ENCODE assay signal across 20 cellular contexts in the genomic region with DNA sequence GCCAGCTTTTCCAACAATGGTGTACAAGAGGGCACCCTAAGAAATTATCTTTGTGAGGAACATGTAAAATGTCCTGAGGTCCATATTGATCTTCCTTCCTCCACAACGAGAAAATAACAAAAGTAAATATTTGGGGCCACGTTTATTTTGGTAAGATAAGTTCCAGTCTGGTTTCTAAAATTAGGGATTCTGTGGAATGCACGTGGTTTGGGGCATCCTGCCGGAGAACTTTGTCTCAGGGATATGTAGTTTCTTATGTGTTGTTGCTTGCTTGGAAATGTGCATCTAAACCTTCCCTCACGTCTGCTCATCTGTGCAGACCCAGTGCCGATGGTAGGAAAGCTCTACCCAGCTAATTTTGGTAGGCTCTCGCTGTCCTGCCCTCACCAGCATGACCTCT.
DNase-seq lines count a peak whose midpoint lies in the region; ATAC-seq and TF ChIP-seq lines count a peak whose summit lies in the region.
"Had no signal": no experiment of that assay in that cellular context is flagged by ENCODE, and none has a peak within 500 bp of the region (broad histone marks: within the 10 kb centered on the region; RNA-seq: fewer than 3 reads in every experiment).

No MANE protein-coding gene starts in this region.

- no peak overlapping the region for H3K4ac ChIP-seq in trophoblast cell (ENCODE audit: low read depth, low read length)

- no peak for DNase-seq in heart left ventricle
- no peak for DNase-seq in Right ventricle myocardium inferior (ENCODE audit: missing footprints)
- DNase-seq in left ventricle myocardium superior: no peak
- no peak for DNase-seq in trophoblast cell
- DNase-seq in vagina (ENCODE audit: extremely low spot score in 2 of 2): no peak
- DNase-seq in stimulated activated naive B cell treated with anti-CD40 and anti-IgM and Interleukin-4, amounts not matched to agents 10 μg/mL and 1 μg/mL and 100 μg/mL, for 72 hours: no peak
- no peak for DNase-seq in hepatocyte (ENCODE audit: low spot score)
- DNase-seq: activated CD8-positive, alpha-beta T cell treated with anti-CD3 and anti-CD28 coated beads, Interleukin-2, amount 10 ng/mL, durations not matched to agents 7 days and 5 days; amygdala; CD4-positive, alpha-beta memory T cell; effector CD4-positive, alpha-beta T cell; NCI-H1417; NCI-H446 treated with DMSO at 0.1 percent for 48 hours; small intestine; stimulated activated naive CD4-positive, alpha-beta T cell had no signal

- no peak overlapping the region for H2AFZ ChIP-seq in trophoblast cell (ENCODE audit: insufficient read depth, low read length, poor library complexity)
- H2AFZ ChIP-seq in hepatocyte: no peak overlapping the region

- no peak overlapping the region for H2AK5ac ChIP-seq in trophoblast cell (ENCODE audit: low read length)

- H3K9me3 ChIP-seq in heart left ventricle: peaks cover 0 to 8% (median 0%) of the 10 kb centered on the region in 12 donors
- H3K9me3 ChIP-seq in trophoblast cell (ENCODE audit: insufficient read depth, low read depth, low read length): no peaks in the 10 kb centered on the region
- no peaks in the 10 kb centered on the region for H3K9me3 ChIP-seq in vagina
- H3K9me3 ChIP-seq in hepatocyte (ENCODE audit: low read depth): no peaks in the 10 kb centered on the region
- H3K9me3 ChIP-seq: SJSA1 had no signal

- H3K27ac Mint-ChIP-seq in stimulated activated naive B cell treated with anti-CD40 and anti-IgM and Interleukin-4, amounts not matched to agents 10 μg/mL and 1 μg/mL and 100 μg/mL, for 72 hours: no peak overlapping the region
- H3K27ac Mint-ChIP-seq: activated CD8-positive, alpha-beta T cell treated with anti-CD3 and anti-CD28 coated beads, Interleukin-2, amount 10 ng/mL, durations not matched to agents 7 days and 5 days; CD4-positive, alpha-beta memory T cell; natural killer cell treated with Interleukin-12 subunit alpha and Interleukin-12 subunit beta and Interleukin-15 and Interleukin-18, amount 100 ng/mL, for 72 hours had no signal

- no peak for ATAC-seq in heart left ventricle
- ATAC-seq in Right ventricle myocardium inferior: no peak
- ATAC-seq in left ventricle myocardium superior: peak; percentile 3
- ATAC-seq in GM19328 (IDR thresholded peaks at IDR 0.05; ENCODE audit: unreplicated experiment): no peak
- no peak for ATAC-seq in stimulated activated naive B cell treated with anti-CD40 and anti-IgM and Interleukin-4, amounts not matched to agents 10 μg/mL and 1 μg/mL and 100 μg/mL, for 72 hours (replicated peaks)
- ATAC-seq: activated CD8-positive, alpha-beta T cell treated with anti-CD3 and anti-CD28 coated beads, Interleukin-2, amount 10 ng/mL, durations not matched to agents 7 days and 5 days; GM12878; K562 had no signal

- no peak overlapping the region for H4K91ac ChIP-seq in trophoblast cell (ENCODE audit: low read depth, low read length)

- peaks cover 0 to 3% of the 10 kb centered on the region in 2 donors for H3K4me1 Mint-ChIP-seq in stimulated activated naive B cell treated with anti-CD40 and anti-IgM and Interleukin-4, amounts not matched to agents 10 μg/mL and 1 μg/mL and 100 μg/mL, for 72 hours
- H3K4me1 Mint-ChIP-seq: CD4-positive, alpha-beta memory T cell had no signal

- no peak overlapping the region for H4K8ac ChIP-seq in trophoblast cell (ENCODE audit: low read depth, low read length)

- H3K79me2 ChIP-seq in trophoblast cell (ENCODE audit: control insufficient read depth, insufficient read depth, low read length, poor library complexity) (no peaks in the 10 kb centered on the region), hepatocyte (peaks cover 61% of the 10 kb centered on the region)

- no peak overlapping the region for H4K12ac ChIP-seq in trophoblast cell (ENCODE audit: low read depth, low read length)

- H3K14ac ChIP-seq in trophoblast cell (ENCODE audit: low read length): no peak overlapping the region

- no peaks in the 10 kb centered on the region for H4K20me1 ChIP-seq in hepatocyte (ENCODE audit: insufficient read depth, poor library complexity, severe bottlenecking)

- no peaks in the 10 kb centered on the region for H3K36me3 Mint-ChIP-seq in stimulated activated naive B cell treated with anti-CD40 and anti-IgM and Interleukin-4, amounts not matched to agents 10 μg/mL and 1 μg/mL and 100 μg/mL, for 72 hours
- H3K36me3 Mint-ChIP-seq: CD4-positive, alpha-beta memory T cell; natural killer cell treated with Interleukin-12 subunit alpha and Interleukin-12 subunit beta and Interleukin-15 and Interleukin-18, amount 100 ng/mL, for 72 hours had no signal

- H3K36me3 ChIP-seq in heart left ventricle (no peaks in the 10 kb centered on the region), trophoblast cell (ENCODE audit: control insufficient read depth in 1 of 2, insufficient read depth in 2 of 2, low read length in 2 of 2) (no peaks in the 10 kb centered on the region), vagina (no peaks in the 10 kb centered on the region), hepatocyte (replicated peaks; ENCODE audit: insufficient read depth, low read depth) (no peaks in the 10 kb centered on the region)
- H3K36me3 ChIP-seq: SJSA1 had no signal

- TF ChIP-seq CTCF in heart left ventricle (IDR thresholded peaks at IDR 0.05) (no peak), vagina (IDR thresholded peaks at IDR 0.05) (no peak), hepatocyte (IDR thresholded peaks at IDR 0.05; ENCODE audit: poor library complexity) (no peak)

- peak overlapping the region; percentile 25 for H3K18ac ChIP-seq in trophoblast cell (ENCODE audit: low read length)

- H3K4me2 ChIP-seq in trophoblast cell (ENCODE audit: low read length) (no peak overlapping the region), hepatocyte (no peak overlapping the region)

- intact Hi-C loops in heart left ventricle (cut with DNase I) (no loop called here), Right ventricle myocardium inferior (cut with DNase I) (no loop called here), left ventricle myocardium superior (cut with micrococcal nuclease) (no loop called here), vagina (cut with DNase I) (no loop called here)

- H3K4me3 ChIP-seq in heart left ventricle: no peak overlapping the region
- H3K4me3 ChIP-seq in trophoblast cell (ENCODE audit: low read depth, low read length): no peak overlapping the region
- no peak overlapping the region for H3K4me3 ChIP-seq in vagina
- H3K4me3 ChIP-seq in hepatocyte: no peak overlapping the region
- H3K4me3 ChIP-seq: GM12878, K562, SJSA1 had no signal

- no peaks in the 10 kb centered on the region for H3K27me3 Mint-ChIP-seq in stimulated activated naive B cell treated with anti-CD40 and anti-IgM and Interleukin-4, amounts not matched to agents 10 μg/mL and 1 μg/mL and 100 μg/mL, for 72 hours

- H3K9me2 ChIP-seq in hepatocyte (replicated peaks; ENCODE audit: insufficient read depth): no peaks in the 10 kb centered on the region

- H3K27ac ChIP-seq in heart left ventricle: peak overlapping the region in 9 of 12 donors; percentile 55 to 78 (median 68)
- no peak overlapping the region for H3K27ac ChIP-seq in trophoblast cell (ENCODE audit: low read depth, low read length)
- H3K27ac ChIP-seq in vagina: peak overlapping the region; percentile 51
- no peak overlapping the region for H3K27ac ChIP-seq in hepatocyte
- H3K27ac ChIP-seq: SJSA1 had no signal

- TF ChIP-seq POLR2A in heart left ventricle (IDR thresholded peaks at IDR 0.05) (no peak), vagina (IDR thresholded peaks at IDR 0.05) (no peak)

- WGBS in heart left ventricle, 4 donors: 42 to 67% (median 47%) methylated on average over 7 of the region's 7 CpGs
- no CpG with 5 or more reads among the region's 7 CpGs for WGBS in trophoblast cell (ENCODE audit: extremely low coverage, insufficient coverage, insufficient read length)
- 69% methylated on average over 7 of the region's 7 CpGs for WGBS in hepatocyte (ENCODE audit: low lambda C conversion rate, missing lambda C conversion rate)

- no peak overlapping the region for H3K9ac ChIP-seq in trophoblast cell (ENCODE audit: low read length)

- no peak overlapping the region for H3K4me3 Mint-ChIP-seq in stimulated activated naive B cell treated with anti-CD40 and anti-IgM and Interleukin-4, amounts not matched to agents 10 μg/mL and 1 μg/mL and 100 μg/mL, for 72 hours
- H3K4me3 Mint-ChIP-seq: activated CD8-positive, alpha-beta T cell treated with anti-CD3 and anti-CD28 coated beads, Interleukin-2, amount 10 ng/mL, durations not matched to agents 7 days and 5 days; CD4-positive, alpha-beta memory T cell; natural killer cell treated with Interleukin-12 subunit alpha and Interleukin-12 subunit beta and Interleukin-15 and Interleukin-18, amount 100 ng/mL, for 72 hours had no signal

- H3K27me3 ChIP-seq in heart left ventricle: no peaks in the 10 kb centered on the region
- no peaks in the 10 kb centered on the region for H3K27me3 ChIP-seq in trophoblast cell (ENCODE audit: insufficient read depth, low read length)
- no peaks in the 10 kb centered on the region for H3K27me3 ChIP-seq in vagina
- H3K27me3 ChIP-seq in hepatocyte: no peaks in the 10 kb centered on the region
- H3K27me3 ChIP-seq: SJSA1 had no signal

- H2BK5ac ChIP-seq in trophoblast cell (ENCODE audit: low read depth, low read length, poor library complexity): no peak overlapping the region

- H3K4me1 ChIP-seq in heart left ventricle: peaks cover 0 to 73% (median 44%) of the 10 kb centered on the region in 12 donors
- peaks cover 14 to 25% of the 10 kb centered on the region in 2 experiments for H3K4me1 ChIP-seq in trophoblast cell (ENCODE audit: control insufficient read depth in 1 of 2, insufficient read depth in 2 of 2, low read length in 2 of 2)
- H3K4me1 ChIP-seq in vagina: peaks cover 53% of the 10 kb centered on the region
- H3K4me1 ChIP-seq in hepatocyte (ENCODE audit: insufficient read depth): peaks cover 26% of the 10 kb centered on the region

- no peak overlapping the region for H2BK12ac ChIP-seq in trophoblast cell (ENCODE audit: low read length)

- no peak overlapping the region for H3K23ac ChIP-seq in trophoblast cell (ENCODE audit: low read length)

- no peak overlapping the region for H2BK120ac ChIP-seq in trophoblast cell (ENCODE audit: insufficient read depth, low read length, poor library complexity)

- H3K79me1 ChIP-seq in trophoblast cell (ENCODE audit: low read length): peaks cover 2% of the 10 kb centered on the region

- no peaks in the 10 kb centered on the region for H3K9me3 Mint-ChIP-seq in stimulated activated naive B cell treated with anti-CD40 and anti-IgM and Interleukin-4, amounts not matched to agents 10 μg/mL and 1 μg/mL and 100 μg/mL, for 72 hours
- H3K9me3 Mint-ChIP-seq: natural killer cell treated with Interleukin-12 subunit alpha and Interleukin-12 subunit beta and Interleukin-15 and Interleukin-18, amount 100 ng/mL, for 72 hours had no signal

Comparison
In these comparisons a context has a peak if more than half of its experiments do, and no peak if none do; other contexts are left out.
1. H3K27ac ChIP-seq: peak in heart left ventricle (9 of 12) and vagina (single experiment); none in trophoblast cell (single experiment) and hepatocyte (single experiment).